22 cellular contexts compared by ENCODE assay signal in the genomic region with DNA sequence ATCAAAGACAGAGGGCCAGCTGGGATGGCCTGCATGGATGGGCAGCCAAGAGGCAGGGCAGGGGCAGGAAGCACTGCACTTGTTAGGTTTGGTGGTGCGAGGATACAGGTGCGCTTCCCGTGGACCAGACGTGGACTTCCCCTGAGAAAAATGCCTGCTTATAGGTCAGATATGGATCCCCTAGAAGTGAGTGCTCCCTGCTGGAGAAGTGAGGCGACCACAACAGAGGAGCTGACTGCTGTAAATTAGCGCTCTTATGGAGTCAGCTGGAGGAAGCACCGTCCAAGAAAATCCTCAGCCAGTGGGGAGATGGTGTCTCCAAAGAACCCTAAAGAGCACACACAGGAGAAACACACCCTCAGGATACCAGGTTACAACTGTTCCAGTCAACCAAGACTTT. TPM values are rescaled to one million over a fixed set of nuclear protein-coding genes. Genes with fewer than 3 reads are reported as not detected.
"Had no signal": no experiment of that assay in that cellular context is flagged by ENCODE, and none has a peak within 500 bp of the region (broad histone marks: within the 10 kb centered on the region; RNA-seq: fewer than 3 reads in every experiment).

No MANE protein-coding gene starts in this region.

- H3K36me3 Mint-ChIP-seq: activated CD4-positive, alpha-beta memory T cell treated with anti-CD3 and anti-CD28 coated beads for 36 hours; activated CD8-positive, alpha-beta memory T cell treated with anti-CD3 and anti-CD28 coated beads, Interleukin-2, amount 10 ng/mL, durations not matched to agents 7 days and 5 days; activated naive CD4-positive, alpha-beta T cell treated with anti-CD3 and anti-CD28 coated beads, Interleukin-2, amount 50 U/mL, for 24 hours; naive B cell had no signal

- H3K4me3 ChIP-seq: adrenal gland, cardiac muscle cell, esophagus squamous epithelium, tibial nerve had no signal

- H3K27me3 ChIP-seq: adrenal gland, neutrophil had no signal

- DNase-seq: activated CD4-positive, alpha-beta memory T cell treated with anti-CD3 and anti-CD28 coated beads for 36 hours; activated CD8-positive, alpha-beta memory T cell treated with anti-CD3 and anti-CD28 coated beads, Interleukin-2, amount 10 ng/mL, durations not matched to agents 7 days and 5 days; activated T-cell treated with anti-CD3 and anti-CD28 coated beads, Interleukin-2, amount 50 U/mL, for 24 hours; adrenal gland; esophagus squamous epithelium; hippocampal formation; mammary epithelial cell; naive B cell; stimulated activated CD4-positive, alpha-beta T cell treated with anti-CD3 and anti-CD28 coated beads, Interleukin-15, amount 100 ng/mL, for 24 hours; stimulated activated CD4-positive, alpha-beta T cell treated with anti-CD3 and anti-CD28 coated beads, Interleukin-4, amount 100 ng/mL, for 1 hour; stimulated activated naive CD4-positive, alpha-beta T cell treated with Interleukin-2 at 50 U/mL for 16 hours had no signal

- H3K27ac ChIP-seq: adrenal gland, cardiac muscle cell, esophagus squamous epithelium, neutrophil, tibial nerve had no signal

- H3K27ac Mint-ChIP-seq: activated CD4-positive, alpha-beta memory T cell treated with anti-CD3 and anti-CD28 coated beads for 36 hours; activated CD8-positive, alpha-beta memory T cell treated with anti-CD3 and anti-CD28 coated beads, Interleukin-2, amount 10 ng/mL, durations not matched to agents 7 days and 5 days; activated naive CD4-positive, alpha-beta T cell treated with anti-CD3 and anti-CD28 coated beads, Interleukin-2, amount 50 U/mL, for 24 hours; activated T-cell treated with anti-CD3 and anti-CD28 coated beads, Interleukin-2, amount 50 U/mL, for 24 hours; naive B cell had no signal

- H3K4me3 Mint-ChIP-seq: activated CD4-positive, alpha-beta memory T cell treated with anti-CD3 and anti-CD28 coated beads for 36 hours; activated CD8-positive, alpha-beta memory T cell treated with anti-CD3 and anti-CD28 coated beads, Interleukin-2, amount 10 ng/mL, durations not matched to agents 7 days and 5 days; activated naive CD4-positive, alpha-beta T cell treated with anti-CD3 and anti-CD28 coated beads, Interleukin-2, amount 50 U/mL, for 24 hours; activated T-cell treated with anti-CD3 and anti-CD28 coated beads, Interleukin-2, amount 50 U/mL, for 24 hours; naive B cell had no signal

- H3K9me3 ChIP-seq: adrenal gland, esophagus squamous epithelium, neutrophil, tibial nerve had no signal

- H3K4me1 ChIP-seq: adrenal gland, esophagus squamous epithelium, tibial nerve had no signal

- H3K9me3 Mint-ChIP-seq: activated CD4-positive, alpha-beta memory T cell treated with anti-CD3 and anti-CD28 coated beads for 36 hours; activated naive CD4-positive, alpha-beta T cell treated with anti-CD3 and anti-CD28 coated beads, Interleukin-2, amount 50 U/mL, for 24 hours; activated T-cell treated with anti-CD3 and anti-CD28 coated beads, Interleukin-2, amount 50 U/mL, for 24 hours; naive B cell had no signal

- H3K4me1 Mint-ChIP-seq: activated CD8-positive, alpha-beta memory T cell treated with anti-CD3 and anti-CD28 coated beads, Interleukin-2, amount 10 ng/mL, durations not matched to agents 7 days and 5 days; activated naive CD4-positive, alpha-beta T cell treated with anti-CD3 and anti-CD28 coated beads, Interleukin-2, amount 50 U/mL, for 24 hours; naive B cell had no signal

- H3K36me3 ChIP-seq: adrenal gland, cardiac muscle cell, esophagus squamous epithelium, neutrophil, tibial nerve had no signal

- ATAC-seq: activated CD8-positive, alpha-beta memory T cell treated with anti-CD3 and anti-CD28 coated beads, Interleukin-2, amount 10 ng/mL, durations not matched to agents 7 days and 5 days; left lobe of liver had no signal

RNA-seq across cellular contexts. Expression of a gene that starts 27.7 kb away (rescaled TPM):
- total RNA-seq: activated CD4-positive, alpha-beta memory T cell treated with anti-CD3 and anti-CD28 coated beads for 36 hours; activated CD8-positive, alpha-beta memory T cell treated with anti-CD3 and anti-CD28 coated beads, Interleukin-2, amount 10 ng/mL, durations not matched to agents 7 days and 5 days; adrenal gland; cardiac muscle cell; esophagus squamous epithelium; fibroblast of villous mesenchyme; left lobe of liver; mammary epithelial cell; mononuclear cell; renal cortical epithelial cell; skeletal muscle tissue; T-helper 2 cell treated with Interferon-gamma antibody and Interleukin-4, amounts not matched to agents 100 ng/mL and 5 ng/mL, for 36 hours; tibial nerve had no signal
- polyA plus RNA-seq: adrenal gland, cardiac muscle cell, keratinocyte, mammary epithelial cell had no signal
